ENCODE assay signal across 15 cellular contexts in genomic region chr6:109897561-109898080, GRCh38.
A peak's percentile ranks its signal among the peaks of the same experiment; 100 is the strongest.
DNase-seq lines count a peak whose midpoint lies in the region; ATAC-seq and TF ChIP-seq lines count a peak whose summit lies in the region.
"Had no signal": no experiment of that assay in that cellular context is flagged by ENCODE, and none has a peak within 500 bp of the region (broad histone marks: within the 10 kb centered on the region; RNA-seq: fewer than 3 reads in every experiment).

No MANE protein-coding gene starts in this region.

- peaks cover 0 to 4% of the 10 kb centered on the region in 2 donors for H3K4me1 ChIP-seq in breast epithelium
- H3K4me1 ChIP-seq: A549 had no signal

- H3K9me3 Mint-ChIP-seq in MCF 10A (ENCODE audit: unreplicated experiment) (peaks cover 8% of the 10 kb centered on the region), neural crest cell (peaks cover 7% of the 10 kb centered on the region)
- peaks cover 5% of the 10 kb centered on the region for H3K9me3 Mint-ChIP-seq in stimulated activated memory B cell treated with anti-CD40 and anti-IgM and Interleukin-4, amounts not matched to agents 10 μg/mL and 1 μg/mL and 100 μg/mL, for 72 hours

- POLR2A ChIA-PET in MCF 10A (lab: Yijun Ruan, JAX) = no interaction called here

- ATAC-seq in stimulated activated memory B cell treated with anti-CD40 and anti-IgM and Interleukin-4, amounts not matched to agents 10 μg/mL and 1 μg/mL and 100 μg/mL, for 72 hours = no peak
- ATAC-seq: A549 had no signal

- TF ChIP-seq CTCF in MCF 10A (IDR thresholded peaks at IDR 0.05; ENCODE audit: unreplicated experiment) (no peak), breast epithelium (IDR thresholded peaks at IDR 0.05) (no peak), neural crest cell (conservative IDR thresholded peaks at IDR 0.05) (no peak)

- CTCF ChIA-PET in MCF 10A (lab: Yijun Ruan, JAX) = interaction anchor here (0.6 to 1.2 kb wide), 4 partner anchors 11 to 141 kb away, joined by 3 to 9 read pairs (median 4); no protein-coding TSS in a partner anchor

- H3K27me3 ChIP-seq in breast epithelium = no peaks in the 10 kb centered on the region
- H3K27me3 ChIP-seq: BLaER1 had no signal

- no peak overlapping the region for H3K27ac ChIP-seq in breast epithelium
- H3K27ac ChIP-seq: 22Rv1, A549, BLaER1, GM23248 had no signal

- no peak overlapping the region for H3K4me3 ChIP-seq in breast epithelium
- H3K4me3 ChIP-seq: A549, BLaER1, GM23248 had no signal

- no TSS peak for BruUV-seq in MCF 10A (replicated peaks; lab: Mats Ljungman, UMichigan)

- H3K9me3 ChIP-seq in breast epithelium = no peaks in the 10 kb centered on the region
- H3K9me3 ChIP-seq: A549 had no signal

- H3K4me1 Mint-ChIP-seq in MCF 10A (ENCODE audit: insufficient read depth, unreplicated experiment) = no peaks in the 10 kb centered on the region
- H3K4me1 Mint-ChIP-seq in neural crest cell = peaks cover 23% of the 10 kb centered on the region
- peaks cover 41% of the 10 kb centered on the region for H3K4me1 Mint-ChIP-seq in stimulated activated memory B cell treated with anti-CD40 and anti-IgM and Interleukin-4, amounts not matched to agents 10 μg/mL and 1 μg/mL and 100 μg/mL, for 72 hours
- H3K4me1 Mint-ChIP-seq: CD4-positive, alpha-beta memory T cell had no signal

- H3K27ac Mint-ChIP-seq in MCF 10A (ENCODE audit: low read depth, unreplicated experiment) (peak overlapping the region; percentile 63), neural crest cell (ENCODE audit: unreplicated experiment) (peak overlapping the region; percentile 84)
- H3K27ac Mint-ChIP-seq in stimulated activated memory B cell treated with anti-CD40 and anti-IgM and Interleukin-4, amounts not matched to agents 10 μg/mL and 1 μg/mL and 100 μg/mL, for 72 hours = peak overlapping the region; percentile 92
- H3K27ac Mint-ChIP-seq: CD14-positive monocyte; CD4-positive, alpha-beta memory T cell had no signal

- DNase-seq in MCF 10A (ENCODE audit: unreplicated experiment) (no peak), breast epithelium (ENCODE audit: low spot score in 2 of 2) (no peak), neural crest cell (ENCODE audit: low read depth, low spot score) (no peak), NCI-H2107 treated with DMSO at 0.1 percent for 48 hours (lab: John Stamatoyannopoulos, UW; ENCODE audit: unreplicated experiment) (no peak), NCI-H82 treated with DMSO at 0.1 percent for 48 hours (lab: John Stamatoyannopoulos, UW; ENCODE audit: unreplicated experiment) (no peak)
- DNase-seq in stimulated activated naive CD4-positive, alpha-beta T cell (lab: John Stamatoyannopoulos, UW) = no peak
- DNase-seq: AML-193; CD4-positive, alpha-beta memory T cell; GM23248; HCEC 1CT had no signal

- H3K36me3 ChIP-seq in breast epithelium = no peaks in the 10 kb centered on the region
- H3K36me3 ChIP-seq: BLaER1 had no signal

- no peak overlapping the region for H3K4me3 Mint-ChIP-seq in MCF 10A (ENCODE audit: unreplicated experiment)
- no peak overlapping the region for H3K4me3 Mint-ChIP-seq in neural crest cell
- no peak overlapping the region for H3K4me3 Mint-ChIP-seq in stimulated activated memory B cell treated with anti-CD40 and anti-IgM and Interleukin-4, amounts not matched to agents 10 μg/mL and 1 μg/mL and 100 μg/mL, for 72 hours
- H3K4me3 Mint-ChIP-seq: CD14-positive monocyte; CD4-positive, alpha-beta memory T cell had no signal

- no peaks in the 10 kb centered on the region for H3K36me3 Mint-ChIP-seq in MCF 10A (ENCODE audit: insufficient read depth, unreplicated experiment)
- peaks cover 3% of the 10 kb centered on the region for H3K36me3 Mint-ChIP-seq in neural crest cell (ENCODE audit: low read depth)
- H3K36me3 Mint-ChIP-seq in stimulated activated memory B cell treated with anti-CD40 and anti-IgM and Interleukin-4, amounts not matched to agents 10 μg/mL and 1 μg/mL and 100 μg/mL, for 72 hours = peaks cover 6% of the 10 kb centered on the region
- H3K36me3 Mint-ChIP-seq: CD4-positive, alpha-beta memory T cell had no signal

- peaks cover 25% of the 10 kb centered on the region for H3K27me3 Mint-ChIP-seq in MCF 10A (ENCODE audit: insufficient read depth, unreplicated experiment)
- H3K27me3 Mint-ChIP-seq in neural crest cell (ENCODE audit: low read depth) = no peaks in the 10 kb centered on the region
- H3K27me3 Mint-ChIP-seq in stimulated activated memory B cell treated with anti-CD40 and anti-IgM and Interleukin-4, amounts not matched to agents 10 μg/mL and 1 μg/mL and 100 μg/mL, for 72 hours = no peaks in the 10 kb centered on the region

- intact Hi-C loops in MCF 10A (cut with micrococcal nuclease) (no loop called here), breast epithelium (cut with DNase I; ENCODE audit: low total_unique reads) (no loop called here)

- TF ChIP-seq POLR2A in breast epithelium (IDR thresholded peaks at IDR 0.05) = no peak
